ENCODE assay signal across 8 cellular contexts in the genomic region with DNA sequence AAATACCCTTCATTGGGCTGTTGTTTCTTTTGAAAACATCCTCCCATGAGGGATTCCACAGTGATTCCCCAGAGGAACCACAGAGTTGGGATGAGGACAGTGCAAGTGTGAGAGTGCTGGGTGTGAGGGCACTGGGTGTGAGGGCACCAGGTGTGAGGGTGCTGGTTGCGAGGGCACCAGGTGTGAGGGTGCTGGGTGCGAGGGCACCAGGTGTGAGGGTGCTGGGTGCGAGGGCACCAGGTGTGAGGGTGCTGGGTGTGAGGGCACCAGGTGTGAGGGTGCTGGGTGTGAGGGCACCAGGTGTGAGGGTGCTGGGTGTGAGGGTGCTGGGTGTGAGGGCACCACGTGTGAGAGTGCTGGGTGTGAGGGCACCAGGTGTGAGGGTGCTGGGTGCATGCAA. TPM values are rescaled to one million over a fixed set of nuclear protein-coding genes. Genes with fewer than 3 reads are reported as not detected.
DNase-seq lines count a peak whose midpoint lies in the region; ATAC-seq and TF ChIP-seq lines count a peak whose summit lies in the region.
"Not testable (repeated sequence)": the region's sequence is repeated elsewhere in the genome, so short reads cannot be mapped to it uniquely, and the experiment has no call there.

No MANE protein-coding gene starts in this region.

- peaks cover 100% of the 10 kb centered on the region in 11 experiments for H3K9me3 ChIP-seq in BLaER1 treated with 17β-estradiol and CSF1 and Interleukin-3, amounts not matched to agents 10 nM and 100 nM (replicated peaks in 1 of 11)
- H3K9me3 ChIP-seq in HUES48 (ENCODE audit: control insufficient read depth, insufficient read depth, low read length) (peaks cover 98% of the 10 kb centered on the region), adipocyte (ENCODE audit: control insufficient read depth, low read length) (peaks cover 98% of the 10 kb centered on the region), duodenal mucosa (ENCODE audit: control insufficient read depth in 1 of 2, low read length in 2 of 2) (peaks cover 86 to 90% of the 10 kb centered on the region in 2 donors), iPS-18c (ENCODE audit: control insufficient read depth, insufficient read depth, low read length) (peaks cover 90% of the 10 kb centered on the region), muscle layer of duodenum (ENCODE audit: control insufficient read depth in 1 of 2, low read length in 2 of 2) (peaks cover 74 to 98% of the 10 kb centered on the region in 2 donors), thoracic aorta (peaks cover 100% of the 10 kb centered on the region)

- ATAC-seq in thoracic aorta (ENCODE audit: insufficient number of reproducible peaks, low FRiP score, low read depth), result not testable (repeated sequence)

- not testable (repeated sequence) for H3K9ac ChIP-seq in BLaER1 treated with 17β-estradiol and CSF1 and Interleukin-3, amounts not matched to agents 10 nM and 100 nM; HUES48 (ENCODE audit: low read depth, low read length); adipocyte (ENCODE audit: low read length); duodenal mucosa (ENCODE audit: low read depth in 1 of 2, low read length in 2 of 2); rectal smooth muscle tissue (ENCODE audit: low read length)

- H3K36me3 ChIP-seq in BLaER1 treated with 17β-estradiol and CSF1 and Interleukin-3, amounts not matched to agents 10 nM and 100 nM, result peaks cover 100% of the 10 kb centered on the region in 11 experiments
- peaks cover 95% of the 10 kb centered on the region for H3K36me3 ChIP-seq in HUES48 (ENCODE audit: control insufficient read depth, insufficient read depth, low read length)
- H3K36me3 ChIP-seq in adipocyte (ENCODE audit: control insufficient read depth, insufficient read depth, low read length, severe bottlenecking), result peaks cover 97% of the 10 kb centered on the region
- peaks cover 65 to 92% of the 10 kb centered on the region in 2 donors for H3K36me3 ChIP-seq in duodenal mucosa (ENCODE audit: control insufficient read depth in 1 of 2, insufficient read depth in 2 of 2, low read length in 2 of 2)
- peaks cover 51 to 93% of the 10 kb centered on the region in 2 donors for H3K36me3 ChIP-seq in muscle layer of duodenum (ENCODE audit: control insufficient read depth in 1 of 2, insufficient read depth in 2 of 2, low read length in 2 of 2)
- H3K36me3 ChIP-seq in rectal smooth muscle tissue (ENCODE audit: control insufficient read depth, insufficient read depth, low read length), result peaks cover 71% of the 10 kb centered on the region
- peaks cover 91% of the 10 kb centered on the region for H3K36me3 ChIP-seq in thoracic aorta

- H3K4me2 ChIP-seq in BLaER1 treated with 17β-estradiol and CSF1 and Interleukin-3, amounts not matched to agents 10 nM and 100 nM, result not testable (repeated sequence)

- H4K20me1 ChIP-seq in BLaER1 treated with 17β-estradiol and CSF1 and Interleukin-3, amounts not matched to agents 10 nM and 100 nM, result not testable (repeated sequence)

- not testable (repeated sequence) for TF ChIP-seq CTCF in thoracic aorta (IDR thresholded peaks at IDR 0.05)

- not testable (repeated sequence) for H3K4me1 ChIP-seq in BLaER1 treated with 17β-estradiol and CSF1 and Interleukin-3, amounts not matched to agents 10 nM and 100 nM; HUES48 (ENCODE audit: control insufficient read depth, insufficient read depth, low read length); adipocyte (ENCODE audit: control insufficient read depth, insufficient read depth, low read length); duodenal mucosa (ENCODE audit: control insufficient read depth in 1 of 2, insufficient read depth in 2 of 2, low read length in 2 of 2); muscle layer of duodenum (ENCODE audit: control insufficient read depth in 1 of 2, insufficient read depth in 2 of 2, low read length in 2 of 2); rectal smooth muscle tissue (ENCODE audit: control insufficient read depth, insufficient read depth, low read length); thoracic aorta (ENCODE audit: control insufficient read depth in 1 of 2, low read depth in 2 of 2)

- peak overlapping the region; percentile 18 to 55 (median 44); a peak in 15 of 20 replicates for H3K4me3 ChIP-seq in BLaER1 treated with 17β-estradiol and CSF1 and Interleukin-3, amounts not matched to agents 10 nM and 100 nM
- H3K4me3 ChIP-seq in HUES48 (ENCODE audit: low read depth, low read length) (peak overlapping the region; percentile 38; the same call in 1 of the 2 replicates), adipocyte (ENCODE audit: low read length) (peak overlapping the region; percentile 70), duodenal mucosa (ENCODE audit: low read depth in 1 of 2, low read length in 2 of 2) (peak overlapping the region; percentile 30 to 51), iPS-18c (ENCODE audit: insufficient read depth, low read depth, low read length) (peak overlapping the region; percentile 21; the same call in 1 of the 2 replicates), muscle layer of duodenum (ENCODE audit: low read depth in 1 of 2, low read length in 2 of 2) (peak overlapping the region; percentile 5 to 62), rectal smooth muscle tissue (ENCODE audit: low read length) (peak overlapping the region; percentile 1), thoracic aorta (peak overlapping the region; percentile 7)

- not testable (repeated sequence) for DNase-seq in adipocyte (ENCODE audit: low read depth); thoracic aorta (ENCODE audit: low spot score)

- not testable (repeated sequence) for H3K27ac ChIP-seq in BLaER1 treated with 17β-estradiol and CSF1 and Interleukin-3, amounts not matched to agents 10 nM and 100 nM; HUES48 (ENCODE audit: low read depth, low read length); duodenal mucosa (ENCODE audit: low read depth, low read length); muscle layer of duodenum (ENCODE audit: low read length); rectal smooth muscle tissue (ENCODE audit: low read depth, low read length); thoracic aorta

- H3K27me3 ChIP-seq in BLaER1 treated with 17β-estradiol and CSF1 and Interleukin-3, amounts not matched to agents 10 nM and 100 nM; HUES48 (ENCODE audit: control insufficient read depth, insufficient read depth, low read length); adipocyte (replicated peaks; ENCODE audit: control insufficient read depth, insufficient read depth, low read length); duodenal mucosa (ENCODE audit: control insufficient read depth in 1 of 2, insufficient read depth in 2 of 2, low read length in 2 of 2); muscle layer of duodenum (ENCODE audit: low read depth, low read length); rectal smooth muscle tissue (ENCODE audit: control insufficient read depth, insufficient read depth, low read length); thoracic aorta (replicated peaks; ENCODE audit: insufficient read depth): not testable (repeated sequence)

RNA-seq across cellular contexts. Expression of gene ZNF8, which starts 20.5 kb away (rescaled TPM):
- 10 to 100 TPM; 11.4 to 12.0 TPM for total RNA-seq in thoracic aorta

RNA-seq across cellular contexts. Expression of gene ZNF544, which starts 29.5 kb away (rescaled TPM):
- 10 to 100 TPM; 23.8 to 25.6 TPM for total RNA-seq in thoracic aorta

RNA-seq across cellular contexts. Expression of gene ERVK3-1, which starts 46.9 kb away (rescaled TPM):
- total RNA-seq in thoracic aorta, result 10 to 100 TPM; 37.4 to 87.9 TPM

Comparison
In these comparisons a context has a peak if more than half of its experiments do, and no peak if none do; other contexts are left out.
1. H3K4me3 ChIP-seq: peak in every context shown above with its lines; median percentile 70 in adipocyte; 44 in BLaER1 treated with 17β-estradiol and CSF1 and Interleukin-3, amounts not matched to agents 10 nM and 100 nM; 40 in duodenal mucosa; 38 in HUES48; 34 in muscle layer of duodenum; 21 in iPS-18c; 7 in thoracic aorta; 1 in rectal smooth muscle tissue.